ENCODE assay signal across 18 cellular contexts in the genomic region with DNA sequence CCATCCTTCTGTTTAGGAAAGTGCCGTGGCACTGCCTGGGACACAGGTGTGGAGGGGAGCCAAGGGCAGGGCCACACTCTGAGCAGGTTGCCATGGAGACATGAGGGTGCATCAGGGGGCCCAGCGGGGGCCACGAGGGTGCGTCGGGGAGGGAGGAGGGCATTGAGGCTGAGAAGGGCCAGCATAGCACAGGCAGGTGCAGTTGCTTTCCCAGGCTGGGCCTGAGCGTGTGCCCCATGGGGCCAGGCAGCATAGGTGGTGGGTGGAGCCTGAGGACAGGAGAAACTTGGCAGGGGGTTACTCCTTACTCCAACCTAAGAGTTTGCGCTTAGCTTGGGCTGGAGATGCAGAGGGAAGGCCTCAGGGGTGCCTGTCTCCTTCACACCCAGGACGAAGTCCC. TPM values are rescaled to one million over a fixed set of nuclear protein-coding genes. Genes with fewer than 3 reads are reported as not detected.
DNase-seq lines count a peak whose midpoint lies in the region; ATAC-seq, FAIRE-seq and TF ChIP-seq lines count a peak whose summit lies in the region.
"Had no signal": no experiment of that assay in that cellular context is flagged by ENCODE, and none has a peak within 500 bp of the region (broad histone marks: within the 10 kb centered on the region; RNA-seq: fewer than 3 reads in every experiment).

No MANE protein-coding gene starts in this region.

- H3K4me2 ChIP-seq in SK-N-SH (no peak overlapping the region), osteoblast (ENCODE audit: insufficient read depth, low read length) (no peak overlapping the region)
- H3K4me2 ChIP-seq: smooth muscle cell had no signal

- H3K4me1 ChIP-seq in SK-N-SH (ENCODE audit: control insufficient read depth in 1 of 2, insufficient read depth in 2 of 2, low read depth in 1 of 2, low read length in 1 of 2) (peaks cover 0 to 28% of the 10 kb centered on the region in 2 experiments; a peak in 1 of 4 replicates), osteoblast (ENCODE audit: insufficient read depth, low read length) (no peaks in the 10 kb centered on the region), ascending aorta (no peaks in the 10 kb centered on the region)
- H3K4me1 ChIP-seq: transverse colon had no signal

- CTCF ChIA-PET in SK-N-SH (lab: Yijun Ruan, JAX) (interaction anchor here (0.9 to 3.8 kb wide), 2 partner anchors 25 to 319 kb away, joined by 3 to 19 read pairs; no protein-coding TSS in a partner anchor), T-cell (lab: Charles Lee) (no interaction called here)

- intact Hi-C loops in ascending aorta (cut with DNase I), result no loop called here

- POLR2A ChIA-PET in SK-N-SH (lab: Yijun Ruan, JAX) (no interaction called here), T-cell (lab: Charles Lee) (no interaction called here)

- no peak overlapping the region for H3K4me3 Mint-ChIP-seq in T-cell
- H3K4me3 Mint-ChIP-seq: stimulated activated memory B cell treated with anti-CD40 and anti-IgM and Interleukin-4, amounts not matched to agents 10 μg/mL and 1 μg/mL and 100 μg/mL, for 72 hours had no signal

- H3K27me3 ChIP-seq in SK-N-SH (ENCODE audit: insufficient read depth), result no peaks in the 10 kb centered on the region
- no peaks in the 10 kb centered on the region for H3K27me3 ChIP-seq in osteoblast (ENCODE audit: insufficient read depth, low read length)
- H3K27me3 ChIP-seq in MG63, result no peaks in the 10 kb centered on the region
- no peaks in the 10 kb centered on the region for H3K27me3 ChIP-seq in ascending aorta
- H3K27me3 ChIP-seq: transverse colon had no signal

- no peak for ATAC-seq in T-cell (replicated peaks in 1 of 4)
- ATAC-seq in HG02798 (IDR thresholded peaks at IDR 0.05; ENCODE audit: poor library complexity, unreplicated experiment), result no peak
- ATAC-seq: stimulated activated memory B cell treated with anti-CD40 and anti-IgM and Interleukin-4, amounts not matched to agents 10 μg/mL and 1 μg/mL and 100 μg/mL, for 72 hours had no signal

- H3K36me3 ChIP-seq in SK-N-SH (replicated peaks in 1 of 2; ENCODE audit: control insufficient read depth in 1 of 2, insufficient read depth in 2 of 2, low read length in 1 of 2) (peaks cover 10 to 32% of the 10 kb centered on the region in 2 experiments), osteoblast (ENCODE audit: insufficient read depth, low read length) (peaks cover 25% of the 10 kb centered on the region), MG63 (peaks cover 18% of the 10 kb centered on the region), ascending aorta (peaks cover 19 to 29% of the 10 kb centered on the region in 2 donors)

- no peak for TF ChIP-seq CTCF in SK-N-SH (IDR thresholded peaks at IDR 0.05)
- TF ChIP-seq CTCF in osteoblast (IDR thresholded peaks at IDR 0.05; ENCODE audit: extremely low read depth, low read depth, low read length), result no peak
- TF ChIP-seq CTCF in ascending aorta (IDR thresholded peaks at IDR 0.05), result no peak

- peaks cover 3% of the 10 kb centered on the region; the same call in 1 of the 2 replicates for H3K79me2 ChIP-seq in SK-N-SH (ENCODE audit: insufficient read depth)
- no peaks in the 10 kb centered on the region for H3K79me2 ChIP-seq in osteoblast (ENCODE audit: insufficient read depth, low read length)
- H3K79me2 ChIP-seq: parathyroid adenoma had no signal

- peaks cover 0 to 2% (median 0%) of the 10 kb centered on the region in 3 donors for H3K4me1 Mint-ChIP-seq in T-cell

- 89% methylated on average over 8 of the region's 8 CpGs for WGBS in SK-N-SH (ENCODE audit: low lambda C conversion rate)

- H3K27me3 Mint-ChIP-seq in T-cell, result no peaks in the 10 kb centered on the region
- H3K27me3 Mint-ChIP-seq: stimulated activated memory B cell treated with anti-CD40 and anti-IgM and Interleukin-4, amounts not matched to agents 10 μg/mL and 1 μg/mL and 100 μg/mL, for 72 hours had no signal

- no peak overlapping the region for H3K4me3 ChIP-seq in SK-N-SH (ENCODE audit: low read depth in 2 of 2, low read length in 1 of 2)
- no peak overlapping the region for H3K4me3 ChIP-seq in osteoblast (ENCODE audit: insufficient read depth, low read length)
- H3K4me3 ChIP-seq in MG63, result no peak overlapping the region
- no peak overlapping the region for H3K4me3 ChIP-seq in ascending aorta
- H3K4me3 ChIP-seq: smooth muscle cell, transverse colon had no signal

- no peak for TF ChIP-seq RAD21 in SK-N-SH (IDR thresholded peaks at IDR 0.05; ENCODE audit: low read length)

- H3K9me3 Mint-ChIP-seq in T-cell, result no peaks in the 10 kb centered on the region
- H3K9me3 Mint-ChIP-seq: stimulated activated memory B cell treated with anti-CD40 and anti-IgM and Interleukin-4, amounts not matched to agents 10 μg/mL and 1 μg/mL and 100 μg/mL, for 72 hours had no signal

- 0 out of 2 replicates have a peak, but pooled peaks cover 4% of the 10 kb centered on the region for H4K20me1 ChIP-seq in SK-N-SH (ENCODE audit: insufficient read depth)
- peaks cover 8% of the 10 kb centered on the region for H4K20me1 ChIP-seq in osteoblast (ENCODE audit: insufficient read depth, low read length)

- no peak for FAIRE-seq in GM12891 (lab: Jason Lieb, UNC)
- FAIRE-seq: D721Med, GM19239 had no signal

- H2AFZ ChIP-seq in SK-N-SH (ENCODE audit: low read depth) (no peak overlapping the region), osteoblast (ENCODE audit: low read length) (no peak overlapping the region)
- H2AFZ ChIP-seq: parathyroid adenoma had no signal

- H3K27ac ChIP-seq in SK-N-SH (ENCODE audit: low read depth in 2 of 2, low read length in 1 of 2), result peak overlapping the region in 1 of 2 experiments; percentile 61; a peak in 2 of 4 replicates
- H3K27ac ChIP-seq in osteoblast (ENCODE audit: low read depth, low read length), result no peak overlapping the region
- no peak overlapping the region for H3K27ac ChIP-seq in ascending aorta
- H3K27ac ChIP-seq: parathyroid adenoma, transverse colon had no signal

- H3F3A ChIP-seq in SK-N-SH (replicated peaks; ENCODE audit: insufficient read depth), result peaks cover 10% of the 10 kb centered on the region

- H3K27ac Mint-ChIP-seq in T-cell, result no peak overlapping the region
- H3K27ac Mint-ChIP-seq: stimulated activated memory B cell treated with anti-CD40 and anti-IgM and Interleukin-4, amounts not matched to agents 10 μg/mL and 1 μg/mL and 100 μg/mL, for 72 hours had no signal

- peaks cover 11% of the 10 kb centered on the region for H3K36me3 Mint-ChIP-seq in T-cell

- no peak overlapping the region for H3K9ac ChIP-seq in SK-N-SH
- H3K9ac ChIP-seq: parathyroid adenoma had no signal

- DNase-seq in GM12891 (ENCODE audit: insufficient read length, low spot score) (peak; percentile 9), NCI-H2107 (lab: John Stamatoyannopoulos, UW) (peak; percentile 68), SK-N-SH (peak; percentile 32), osteoblast (ENCODE audit: insufficient read length, low spot score, missing footprints) (peak; percentile 53), MG63 (no peak), ascending aorta (ENCODE audit: low spot score in 2 of 2) (no peak), T-cell (no peak)
- DNase-seq: foreskin melanocyte, NCI-H1048, NCI-H82, RPMI8226, transverse colon had no signal

- TF ChIP-seq EP300 in SK-N-SH (IDR thresholded peaks at IDR 0.05; ENCODE audit: borderline replicate concordance in 1 of 2, low read depth in 1 of 2, low read length in 1 of 2), result no peak

- H3K9me2 ChIP-seq in SK-N-SH, result no peaks in the 10 kb centered on the region

- no peak for TF ChIP-seq POLR2A in GM12891 (IDR thresholded peaks at IDR 0.05; ENCODE audit: low read depth, low read length)

- H3K9me3 ChIP-seq in SK-N-SH (no peaks in the 10 kb centered on the region), osteoblast (ENCODE audit: low read depth, low read length) (no peaks in the 10 kb centered on the region), MG63 (no peaks in the 10 kb centered on the region), ascending aorta (no peaks in the 10 kb centered on the region)
- H3K9me3 ChIP-seq: transverse colon had no signal

TF ChIP-seq in GM12891, 5 proteins besides CTCF, POLR2A, EP300 and RAD21:
- TF ChIP-seq POLR2AphosphoS5 (IDR thresholded peaks at IDR 0.05; ENCODE audit: low read depth, low read length) (no peak), TAF1 (IDR thresholded peaks at IDR 0.05; ENCODE audit: low read depth, low read length) (no peak), POU2F2 (IDR thresholded peaks at IDR 0.05; ENCODE audit: low read depth, low read length) (no peak), SPI1 (IDR thresholded peaks at IDR 0.05; ENCODE audit: low read depth, low read length) (no peak), PAX5 (IDR thresholded peaks at IDR 0.05; ENCODE audit: insufficient read depth, low read length, severe bottlenecking) (no peak)

TF ChIP-seq in SK-N-SH, 30 proteins besides CTCF, POLR2A, EP300 and RAD21 (continues in another document):
- no peak for TF ChIP-seq RFX5 (IDR thresholded peaks at IDR 0.05; ENCODE audit: low read length)
- no peak for TF ChIP-seq TEAD4 (IDR thresholded peaks at IDR 0.05; ENCODE audit: borderline replicate concordance, insufficient read depth)
- TF ChIP-seq, protein P1, sequence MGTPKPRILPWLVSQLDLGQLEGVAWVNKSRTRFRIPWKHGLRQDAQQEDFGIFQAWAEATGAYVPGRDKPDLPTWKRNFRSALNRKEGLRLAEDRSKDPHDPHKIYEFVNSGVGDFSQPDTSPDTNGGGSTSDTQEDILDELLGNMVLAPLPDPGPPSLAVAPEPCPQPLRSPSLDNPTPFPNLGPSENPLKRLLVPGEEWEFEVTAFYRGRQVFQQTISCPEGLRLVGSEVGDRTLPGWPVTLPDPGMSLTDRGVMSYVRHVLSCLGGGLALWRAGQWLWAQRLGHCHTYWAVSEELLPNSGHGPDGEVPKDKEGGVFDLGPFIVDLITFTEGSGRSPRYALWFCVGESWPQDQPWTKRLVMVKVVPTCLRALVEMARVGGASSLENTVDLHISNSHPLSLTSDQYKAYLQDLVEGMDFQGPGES (IDR thresholded peaks at IDR 0.05; ENCODE audit: low read depth, low read length), result no peak
- TF ChIP-seq FOSL2 (IDR thresholded peaks at IDR 0.05; ENCODE audit: borderline replicate concordance, low read depth), result no peak
- no peak for TF ChIP-seq SMC3 (IDR thresholded peaks at IDR 0.05; ENCODE audit: low read depth, low read length)
- TF ChIP-seq TAF1 (IDR thresholded peaks at IDR 0.05; ENCODE audit: borderline replicate concordance, low read depth, low read length), result no peak

RNA-seq across cellular contexts. Expression of a gene that starts 15.2 kb away (rescaled TPM):
- polyA plus RNA-seq in GM12891 (2012; ENCODE audit: low read depth, missing spikeins), result 49.1 TPM
- polyA plus RNA-seq in SK-N-SH (2012; rRNA removed), result 170 and 213 TPM in 2 replicates
- polyA plus RNA-seq in SK-N-SH (2012; cell fraction: cytosol; rRNA removed), result 121 and 165 TPM in 2 replicates
- polyA plus RNA-seq in SK-N-SH (2012; cell fraction: nucleus; rRNA removed), result 211 and 221 TPM in 2 replicates
- total RNA-seq in osteoblast (90.1 and 95.2 TPM in 2 replicates), ascending aorta (40.1 TPM), T-cell (10 to 100 TPM; 55.1 to 74.3 (median 60.2) TPM)
- total RNA-seq in MG63 (2014; rRNA removed; shearing (Covaris generic); ENCODE audit: low replicate concordance), result 121 and 140 TPM in 2 replicates

RNA-seq across cellular contexts. Expression of a gene that starts 26.8 kb away (rescaled TPM):
- not detected for polyA plus RNA-seq in GM12891 (2012; ENCODE audit: low read depth, missing spikeins)
- 1.1 and 1.6 TPM in 2 replicates for polyA plus RNA-seq in SK-N-SH (2012; rRNA removed)
- polyA plus RNA-seq in SK-N-SH (2012; cell fraction: cytosol; rRNA removed), result 0.55 and 1.0 TPM in 2 replicates
- polyA plus RNA-seq in SK-N-SH (2012; cell fraction: nucleus; rRNA removed), result 0.83 and 1.1 TPM in 2 replicates
- total RNA-seq in osteoblast, result not detected in 2 replicates
- total RNA-seq in MG63 (2014; rRNA removed; shearing (Covaris generic); ENCODE audit: low replicate concordance), result not detected in 2 replicates
- 2.7 TPM for total RNA-seq in ascending aorta
- total RNA-seq in T-cell, result under 1 TPM in 4 of 5 donors, not detected in 1; 0.28 to 0.82 (median 0.43) TPM

Comparison
In these comparisons a context has a peak if more than half of its experiments do, and no peak if none do; other contexts are left out.
1. DNase-seq: peak in GM12891 (single experiment), NCI-H2107 (single experiment), SK-N-SH (single experiment) and osteoblast (single experiment); none in MG63 (single experiment), ascending aorta (0 of 2) and T-cell (0 of 34).